ENCODE assay signal across 8 cellular contexts in genomic region chr22:19291580-19292261, GRCh38. TPM values are rescaled to one million over a fixed set of nuclear protein-coding genes. Genes with fewer than 3 reads are reported as not detected.
DNase-seq lines count a peak whose midpoint lies in the region; ATAC-seq and TF ChIP-seq lines count a peak whose summit lies in the region.

Gene CLTCL1 (minus strand): TSS chr22:19291719. CDS start chr22:19291641, 78 bp downstream.

- TF ChIP-seq CTCF in spleen (IDR thresholded peaks at IDR 0.05 in 8 of 11, conservative IDR thresholded peaks at IDR 0.05 in 3 of 11), result no peak

- peaks cover 14 to 32% (median 26%) of the 10 kb centered on the region in 6 donors for H3K4me1 ChIP-seq in spleen

- H3K27me3 ChIP-seq in spleen (replicated peaks in 1 of 7), result peaks cover 0 to 27% (median 0%) of the 10 kb centered on the region in 7 donors

- no peak for TF ChIP-seq POLR2A in spleen (IDR thresholded peaks at IDR 0.05)

- WGBS in spleen, 5 donors, result 0 to 2% (median 1%) methylated on average over 25 to 58 of the region's 65 CpGs

- peak; percentile 48 for ATAC-seq in GM21619 (IDR thresholded peaks at IDR 0.05; ENCODE audit: unreplicated experiment)

- no peaks in the 10 kb centered on the region for H3K9me3 ChIP-seq in spleen

- peak within 1 kb of the TSS in 7 of 8 donors; percentile 68 to 87 (median 81) for H3K27ac ChIP-seq in spleen

- H3K4me3 ChIP-seq in spleen, result peak within 1 kb of the TSS; percentile 70 to 98 (median 90)

- intact Hi-C loops in spleen (cut with DNase I; ENCODE audit: low total_unique reads), result loop anchor here (10.0 kb wide), 1 partner anchor 153 kb away; the partner anchor contains the start of gene C22orf39

- DNase-seq in CMK (ENCODE audit: low read depth), result peak; percentile 49
- DNase-seq in NCI-H1092 treated with DMSO at 0.1 percent for 48 hours (lab: John Stamatoyannopoulos, UW), result peak; percentile 66
- peak; percentile 44 to 55 (median 52) for DNase-seq in activated CD4-positive, CD25-positive, alpha-beta regulatory T cell (lab: John Stamatoyannopoulos, UW)
- peak; percentile 46 for DNase-seq in central memory CD4-positive, alpha-beta T cell
- DNase-seq in islet precursor cell, result peak; percentile 91
- peak; percentile 95 for DNase-seq in spleen
- no peak for DNase-seq in amniotic stem cell (lab: John Stamatoyannopoulos, UW)

- no peaks in the 10 kb centered on the region for H3K36me3 ChIP-seq in spleen

RNA-seq across cellular contexts. Expression of gene CLTCL1, which starts in this region (rescaled TPM):
- total RNA-seq in spleen, result 10 to 100 TPM in 1 of 7 donors, 1 to 10 TPM in 6; 4.4 to 12.4 (median 6.4) TPM
- 1 to 10 TPM; 1.0 to 3.5 (median 2.0) TPM for polyA plus RNA-seq in spleen
